In genomic region chr7:38686888-38687287, GRCh38 we compare ENCODE assay signal across 32 cellular contexts. TPM values are rescaled to one million over a fixed set of nuclear protein-coding genes. Genes with fewer than 3 reads are reported as not detected.
"Had no signal": no experiment of that assay in that cellular context is flagged by ENCODE, and none has a peak within 500 bp of the region (broad histone marks: within the 10 kb centered on the region; RNA-seq: fewer than 3 reads in every experiment).

No MANE protein-coding gene starts in this region.

- H3K4me3 ChIP-seq: adrenal gland, MG63, Peyer's patch had no signal

- H3K9me3 ChIP-seq: adrenal gland, MG63, Peyer's patch had no signal

- H3K27me3 ChIP-seq: adrenal gland, MG63, Peyer's patch had no signal

- H3K36me3 ChIP-seq: adrenal gland, MG63, Peyer's patch had no signal

- DNase-seq: activated CD4-positive, alpha-beta T cell treated with anti-CD3 and anti-CD28 coated beads for 36 hours; activated CD4-positive, alpha-beta T cell treated with anti-CD3 and anti-CD28 coated beads, Interleukin-2, amount 10 ng/mL, durations not matched to agents 7 days and 5 days; activated CD4-positive, alpha-beta T cell treated with anti-CD3 and anti-CD28 coated beads, Interleukin-2, amount 50 U/mL, for 48 hours; activated CD8-positive, alpha-beta T cell treated with anti-CD3 and anti-CD28 coated beads, Interleukin-2, amount 10 ng/mL, durations not matched to agents 7 days and 5 days; activated gamma-delta T cell; activated naive CD4-positive, alpha-beta T cell treated with Interleukin-2 at 50 U/mL for 16 hours; activated naive CD8-positive, alpha-beta T cell treated with anti-CD3 and anti-CD28 coated beads, Interleukin-2, amount 10 ng/mL, durations not matched to agents 7 days and 5 days; activated T-cell treated with anti-CD3 and anti-CD28 coated beads, Interleukin-2, amount 50 U/mL, for 24 hours; adrenal gland; anterior cingulate cortex; caudate nucleus; Karpas-422; KBM-7; MG63; NCI-H1048; NCI-H1105 treated with DMSO at 0.1 percent for 48 hours; NCI-H1436; NCI-H1694; NCI-H1930; NCI-H2081 treated with DMSO at 0.1 percent for 48 hours; NCI-H345; NCI-H524 treated with DMSO at 0.1 percent for 48 hours; NK-92 treated with Interleukin-12 subunit alpha and Interleukin-12 subunit beta, amount 100 ng/mL, for 24 hours; PC-3; Peyer's patch; Right ventricle myocardium superior; RPMI8226; SW 1271; T1000 had no signal

- FAIRE-seq: TTC549 had no signal

- H3K4me1 ChIP-seq: adrenal gland, Peyer's patch had no signal

RNA-seq across cellular contexts. Expression of gene AMPH, which starts 55.7 kb away (rescaled TPM):
- total RNA-seq: activated CD8-positive, alpha-beta T cell treated with anti-CD3 and anti-CD28 coated beads, Interleukin-2, amount 10 ng/mL, durations not matched to agents 7 days and 5 days; activated naive CD8-positive, alpha-beta T cell treated with anti-CD3 and anti-CD28 coated beads, Interleukin-2, amount 10 ng/mL, durations not matched to agents 7 days and 5 days; NCI-H460; PC-3; T-helper 1 cell treated with Interleukin-12 subunit alpha and Interleukin-12 subunit beta and Interleukin-4 antibody, amounts not matched to agents 30 ng/mL and 1 ng/mL, for 36 hours had no signal
